Comparison of ENCODE assay signal across 19 cellular contexts in the genomic region with DNA sequence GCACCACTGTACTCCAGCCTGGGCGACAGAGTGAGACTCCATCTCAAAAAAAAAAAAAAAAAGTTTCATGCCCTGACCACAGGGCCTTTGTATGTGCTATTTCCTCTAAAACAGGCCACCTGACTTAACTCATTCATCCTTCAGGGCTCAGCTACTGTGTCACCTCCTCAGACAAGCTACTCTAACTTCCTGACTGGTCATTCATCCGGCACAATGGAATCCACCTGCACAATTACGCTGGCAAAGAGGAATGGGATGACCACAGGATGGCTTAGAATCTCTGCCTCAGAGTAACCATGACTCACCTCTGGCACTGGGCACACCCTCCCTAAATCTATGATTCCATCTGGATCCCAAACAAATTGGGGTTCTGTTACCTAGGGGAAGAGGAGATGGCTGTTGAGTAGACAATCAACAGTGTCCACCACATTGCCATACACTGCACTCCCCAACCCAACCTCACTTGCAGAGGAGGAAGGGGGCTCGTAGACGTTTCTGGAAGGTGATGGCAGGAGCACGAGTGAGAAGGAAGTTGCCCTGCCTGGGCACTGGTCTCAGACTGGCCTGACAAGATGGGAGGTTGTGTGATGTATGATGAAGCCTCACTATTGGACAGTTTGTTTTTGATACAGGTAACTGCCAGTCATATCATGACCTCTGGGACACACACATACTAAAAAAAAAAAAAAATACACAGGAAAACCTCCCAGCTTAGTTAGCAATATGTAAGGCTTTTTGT. TPM values are rescaled to one million over a fixed set of nuclear protein-coding genes. Genes with fewer than 3 reads are reported as not detected.
DNase-seq lines count a peak whose midpoint lies in the region; ATAC-seq and TF ChIP-seq lines count a peak whose summit lies in the region.
"Had no signal": no experiment of that assay in that cellular context is flagged by ENCODE, and none has a peak within 500 bp of the region (broad histone marks: within the 10 kb centered on the region; RNA-seq: fewer than 3 reads in every experiment).

No MANE protein-coding gene starts in this region.

- CTCF ChIA-PET in HEK293 (lab: Yijun Ruan, JAX), result interaction anchor here (0.6 to 1.7 kb wide), 2 partner anchors 73 to 208 kb away, joined by 4 to 8 read pairs; no protein-coding TSS in a partner anchor

- no peak overlapping the region for H3K4me3 ChIP-seq in HEK293 (ENCODE audit: low read depth, low read length)
- H3K4me3 ChIP-seq in epithelial cell of proximal tubule (ENCODE audit: low read depth, low read length), result no peak overlapping the region
- H3K4me3 ChIP-seq: GM23338, ovary, skin epidermis had no signal

- H3K27ac ChIP-seq in HEK293 (ENCODE audit: extremely low read depth, low read depth, low read length), result no peak overlapping the region
- H3K27ac ChIP-seq: ovary had no signal

- peaks cover 2% of the 10 kb centered on the region; the same call in 1 of the 2 replicates for H3K4me1 ChIP-seq in HEK293 (ENCODE audit: control insufficient read depth, insufficient read depth, low read length)

- POLR2A ChIA-PET in HEK293 (lab: Yijun Ruan, JAX), result interaction anchor here (0.5 kb wide), 1 partner anchor 9 kb away, joined by 5 read pairs; no protein-coding TSS in a partner anchor

- no peaks in the 10 kb centered on the region for H3K36me3 ChIP-seq in HEK293 (ENCODE audit: control insufficient read depth in 2 of 2, insufficient read depth in 1 of 2, low read length in 2 of 2)
- H3K36me3 ChIP-seq: ovary had no signal

- ATAC-seq in SK-N-SH treated with all-trans-retinoic acid at 6 μM for 48 hours, result peak; percentile 25
- ATAC-seq in HG02623 (IDR thresholded peaks at IDR 0.05; ENCODE audit: unreplicated experiment), result no peak
- ATAC-seq: activated CD8-positive, alpha-beta T cell treated with anti-CD3 and anti-CD28 coated beads, Interleukin-2, amount 10 ng/mL, durations not matched to agents 7 days and 5 days; GM23338; stimulated activated naive CD8-positive, alpha-beta T cell treated with anti-CD3 and anti-CD28 coated beads, Interleukin-15, amount 100 ng/mL, for 72 hours had no signal

- TF ChIP-seq CTCF in HEK293 (tag by site-specific recombination; IDR thresholded peaks at IDR 0.05), result no peak
- no peak for TF ChIP-seq CTCF in epithelial cell of proximal tubule (conservative IDR thresholded peaks at IDR 0.05; ENCODE audit: low read depth, low read length)

- peak; percentile 92 for DNase-seq in A172 (ENCODE audit: low spot score)
- DNase-seq in epithelial cell of proximal tubule (ENCODE audit: low read depth), result peak; percentile 66
- no peak for DNase-seq in amygdala (lab: John Stamatoyannopoulos, UW)
- no peak for DNase-seq in stimulated activated CD8-positive, alpha-beta memory T cell treated with anti-CD3 and anti-CD28 coated beads, Interleukin-4, amount 100 ng/mL, for 48 hours
- no peak for DNase-seq in medulla oblongata (ENCODE audit: extremely low spot score)
- DNase-seq: activated CD8-positive, alpha-beta T cell treated with anti-CD3 and anti-CD28 coated beads, Interleukin-2, amount 10 ng/mL, durations not matched to agents 7 days and 5 days; activated gamma-delta T cell; Calu3; effector CD4-positive, alpha-beta T cell; NCI-H1930; NCI-H774; ovary; SIG-M5; stimulated activated naive CD8-positive, alpha-beta T cell treated with anti-CD3 and anti-CD28 coated beads, Interleukin-15, amount 100 ng/mL, for 72 hours had no signal

- no peaks in the 10 kb centered on the region for H3K9me3 ChIP-seq in HEK293 (ENCODE audit: control insufficient read depth, insufficient read depth, low read depth, low read length)
- H3K9me3 ChIP-seq: ovary had no signal

TF ChIP-seq in HEK293, 187 proteins besides CTCF, POLR2A, EP300 and RAD21:
- no peak for TF ChIP-seq PRDM2 (tag by site-specific recombination; IDR thresholded peaks at IDR 0.05; ENCODE audit: borderline replicate concordance)
- peak; percentile 98 for TF ChIP-seq ZNF623 (tag by site-specific recombination; IDR thresholded peaks at IDR 0.05)

TF ChIP-seq in SK-N-SH treated with all-trans-retinoic acid at 6 μM for 48 hours, 23 proteins besides CTCF, POLR2A, EP300 and RAD21:
- TF ChIP-seq ESRRG (CRISPR knock-in tag; IDR thresholded peaks at IDR 0.05), result no peak
- no peak for TF ChIP-seq ZNF565 (CRISPR knock-in tag; conservative IDR thresholded peaks at IDR 0.05; ENCODE audit: low read depth)
- TF ChIP-seq TOX (CRISPR knock-in tag; IDR thresholded peaks at IDR 0.05; ENCODE audit: borderline replicate concordance), result no peak

RNA-seq across cellular contexts. Expression of gene HMOX1, which starts 22.8 kb away (rescaled TPM):
- 17.3 and 18.2 TPM in 2 replicates for total RNA-seq in A172 (2014; rRNA removed; shearing (Covaris generic))
- total RNA-seq in epithelial cell of proximal tubule, result 10.5 and 21.8 TPM in 2 replicates

RNA-seq across cellular contexts. Expression of gene MCM5, which starts 41.9 kb away (rescaled TPM):
- 87.7 and 165 TPM in 2 replicates for total RNA-seq in A172 (2014; rRNA removed; shearing (Covaris generic))
- 87.6 and 157 TPM in 2 replicates for total RNA-seq in epithelial cell of proximal tubule

RNA-seq across cellular contexts. Expression of gene TOM1, which starts 58.4 kb away (rescaled TPM):
- 23.4 and 24.0 TPM in 2 replicates for total RNA-seq in A172 (2014; rRNA removed; shearing (Covaris generic))
- 17.2 and 24.0 TPM in 2 replicates for total RNA-seq in epithelial cell of proximal tubule

Comparison
In these comparisons a context has a peak if more than half of its experiments do, and no peak if none do; other contexts are left out.
1. DNase-seq: peak in A172 (single experiment) and epithelial cell of proximal tubule (single experiment); none in amygdala (0 of 56), stimulated activated CD8-positive, alpha-beta memory T cell treated with anti-CD3 and anti-CD28 coated beads, Interleukin-4, amount 100 ng/mL, for 48 hours (single experiment) and medulla oblongata (single experiment).